ENCODE assay signal across 6 cellular contexts in genomic region chr12:57429473-57430116, GRCh38. TPM values are rescaled to one million over a fixed set of nuclear protein-coding genes. Genes with fewer than 3 reads are reported as not detected.
DNase-seq lines count a peak whose midpoint lies in the region; ATAC-seq and TF ChIP-seq lines count a peak whose summit lies in the region.

No MANE protein-coding gene starts in this region.

- peaks cover 23% of the 10 kb centered on the region for H3K4me1 Mint-ChIP-seq in activated T-helper 17 cell treated with anti-CD3 and anti-CD28 coated beads, Interleukin-2, amount 50 U/mL, for 72 hours

- H3K4me1 ChIP-seq in mononuclear cell (ENCODE audit: insufficient read depth, low read length): peaks cover 22% of the 10 kb centered on the region

- H3K27me3 ChIP-seq in mononuclear cell (ENCODE audit: insufficient read depth, low read length): no peaks in the 10 kb centered on the region

- no peaks in the 10 kb centered on the region for H3K9me3 ChIP-seq in mononuclear cell (ENCODE audit: low read depth, low read length)

- TF ChIP-seq CTCF in GM12875 (IDR thresholded peaks at IDR 0.05; ENCODE audit: borderline replicate concordance, insufficient read depth, low read depth, low read length): no peak

- H3K27me3 Mint-ChIP-seq in activated T-helper 17 cell treated with anti-CD3 and anti-CD28 coated beads, Interleukin-2, amount 50 U/mL, for 72 hours: no peaks in the 10 kb centered on the region

- no peak for DNase-seq in activated CD4-positive, alpha-beta T cell treated with anti-CD3 and anti-CD28 coated beads, Interleukin-2, amount 50 U/mL, for 4 hours
- no peak for DNase-seq in NCI-H2227 treated with DMSO at 0.1 percent for 48 hours (lab: John Stamatoyannopoulos, UW)

- ATAC-seq in activated T-helper 17 cell treated with anti-CD3 and anti-CD28 coated beads, Interleukin-2, amount 50 U/mL, for 72 hours (replicated peaks): no peak
- ATAC-seq in HG03565 (IDR thresholded peaks at IDR 0.05; ENCODE audit: unreplicated experiment): no peak

- H3K4me3 ChIP-seq in GM12875 (ENCODE audit: low read depth, low read length) (peak overlapping the region; percentile 69), mononuclear cell (ENCODE audit: low read length) (peak overlapping the region; percentile 47)

- H3K27ac Mint-ChIP-seq in activated T-helper 17 cell treated with anti-CD3 and anti-CD28 coated beads, Interleukin-2, amount 50 U/mL, for 72 hours: peak overlapping the region; percentile 98

- no peaks in the 10 kb centered on the region for H3K9me3 Mint-ChIP-seq in activated T-helper 17 cell treated with anti-CD3 and anti-CD28 coated beads, Interleukin-2, amount 50 U/mL, for 72 hours

- H3K36me3 Mint-ChIP-seq in activated T-helper 17 cell treated with anti-CD3 and anti-CD28 coated beads, Interleukin-2, amount 50 U/mL, for 72 hours (ENCODE audit: low read depth): peaks cover 18% of the 10 kb centered on the region

- H3K4me3 Mint-ChIP-seq in activated T-helper 17 cell treated with anti-CD3 and anti-CD28 coated beads, Interleukin-2, amount 50 U/mL, for 72 hours: peak overlapping the region; percentile 98

RNA-seq across cellular contexts. Expression of gene R3HDM2, which starts 1.2 kb away (rescaled TPM):
- total RNA-seq in activated T-helper 17 cell treated with anti-CD3 and anti-CD28 coated beads, Interleukin-2, amount 50 U/mL, for 72 hours: 10 to 100 TPM; 36.6 to 54.6 TPM
- total RNA-seq in mononuclear cell: 31.3 TPM

RNA-seq across cellular contexts. Expression of gene INHBC, which starts 5.0 kb away (rescaled TPM):
- total RNA-seq in activated T-helper 17 cell treated with anti-CD3 and anti-CD28 coated beads, Interleukin-2, amount 50 U/mL, for 72 hours: not detected
- 0.10 TPM for total RNA-seq in mononuclear cell

RNA-seq across cellular contexts. Expression of gene INHBE, which starts 25.5 kb away (rescaled TPM):
- total RNA-seq in activated T-helper 17 cell treated with anti-CD3 and anti-CD28 coated beads, Interleukin-2, amount 50 U/mL, for 72 hours: not detected
- not detected for total RNA-seq in mononuclear cell

RNA-seq across cellular contexts. Expression of gene GLI1, which starts 30.0 kb away (rescaled TPM):
- 1 to 10 TPM in 1 of 2 donors, under 1 TPM in 1; 0.48 to 1.4 TPM for total RNA-seq in activated T-helper 17 cell treated with anti-CD3 and anti-CD28 coated beads, Interleukin-2, amount 50 U/mL, for 72 hours
- total RNA-seq in mononuclear cell: 0.10 TPM

RNA-seq across cellular contexts. Expression of gene ARHGAP9, which starts 50.1 kb away (rescaled TPM):
- 100 to 1,000 TPM; 131 to 225 TPM for total RNA-seq in activated T-helper 17 cell treated with anti-CD3 and anti-CD28 coated beads, Interleukin-2, amount 50 U/mL, for 72 hours
- total RNA-seq in mononuclear cell: 77.6 TPM
